In the genomic region with DNA sequence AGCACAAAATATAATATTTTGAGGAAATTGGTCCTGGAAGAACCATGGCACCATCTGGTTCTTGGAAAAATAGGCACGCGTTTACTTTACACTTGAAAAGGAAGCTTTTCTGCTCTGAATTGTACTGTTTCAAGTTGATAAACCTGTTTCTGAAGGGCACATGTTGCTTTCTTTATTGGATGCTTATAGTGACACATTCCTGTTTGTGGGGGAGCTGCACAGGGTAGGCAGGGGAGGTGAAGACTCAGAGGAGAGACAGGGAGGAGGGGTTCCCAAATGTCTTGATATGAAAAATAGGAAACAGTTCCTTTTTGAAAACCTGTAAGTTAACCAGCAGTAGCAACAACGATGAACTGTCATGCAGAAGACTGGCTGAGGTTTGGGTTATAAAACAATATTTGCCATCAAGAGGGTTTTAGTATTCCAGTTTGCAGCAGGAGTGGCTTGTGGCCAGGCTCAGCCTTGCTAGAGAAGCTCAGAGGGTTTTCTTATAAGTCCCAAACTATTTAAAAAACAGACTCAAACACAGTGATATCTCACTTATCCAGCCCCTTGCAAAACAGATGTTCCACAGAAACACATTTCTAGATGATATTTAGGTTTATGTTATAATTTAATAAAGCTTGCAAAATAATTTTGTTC, we compare ENCODE assay signal across 1 cellular context.
TF ChIP-seq lines count a peak whose summit lies in the region.

No MANE protein-coding gene starts in this region.

TF ChIP-seq in SK-N-SH treated with all-trans-retinoic acid at 6 μM for 48 hours, 23 proteins besides CTCF, POLR2A, EP300 and RAD21 (continued from another document):
- no peak for TF ChIP-seq TSHZ2 (CRISPR knock-in tag; IDR thresholded peaks at IDR 0.05)
- TF ChIP-seq ZNF8 (CRISPR knock-in tag; IDR thresholded peaks at IDR 0.05): no peak
- no peak for TF ChIP-seq ZFP3 (CRISPR knock-in tag; IDR thresholded peaks at IDR 0.05)
- no peak for TF ChIP-seq POU6F1 (CRISPR knock-in tag; IDR thresholded peaks at IDR 0.05; ENCODE audit: borderline replicate concordance, low read depth)
- no peak for TF ChIP-seq BACH2 (CRISPR knock-in tag; IDR thresholded peaks at IDR 0.05; ENCODE audit: borderline replicate concordance)
- TF ChIP-seq, protein P1, sequence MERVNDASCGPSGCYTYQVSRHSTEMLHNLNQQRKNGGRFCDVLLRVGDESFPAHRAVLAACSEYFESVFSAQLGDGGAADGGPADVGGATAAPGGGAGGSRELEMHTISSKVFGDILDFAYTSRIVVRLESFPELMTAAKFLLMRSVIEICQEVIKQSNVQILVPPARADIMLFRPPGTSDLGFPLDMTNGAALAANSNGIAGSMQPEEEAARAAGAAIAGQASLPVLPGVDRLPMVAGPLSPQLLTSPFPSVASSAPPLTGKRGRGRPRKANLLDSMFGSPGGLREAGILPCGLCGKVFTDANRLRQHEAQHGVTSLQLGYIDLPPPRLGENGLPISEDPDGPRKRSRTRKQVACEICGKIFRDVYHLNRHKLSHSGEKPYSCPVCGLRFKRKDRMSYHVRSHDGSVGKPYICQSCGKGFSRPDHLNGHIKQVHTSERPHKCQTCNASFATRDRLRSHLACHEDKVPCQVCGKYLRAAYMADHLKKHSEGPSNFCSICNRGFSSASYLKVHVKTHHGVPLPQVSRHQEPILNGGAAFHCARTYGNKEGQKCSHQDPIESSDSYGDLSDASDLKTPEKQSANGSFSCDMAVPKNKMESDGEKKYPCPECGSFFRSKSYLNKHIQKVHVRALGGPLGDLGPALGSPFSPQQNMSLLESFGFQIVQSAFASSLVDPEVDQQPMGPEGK (CRISPR knock-in tag; IDR thresholded peaks at IDR 0.05; ENCODE audit: borderline replicate concordance): no peak
- TF ChIP-seq PPARA (CRISPR knock-in tag; IDR thresholded peaks at IDR 0.05; ENCODE audit: borderline replicate concordance): no peak
- TF ChIP-seq SNAI2 (CRISPR knock-in tag; IDR thresholded peaks at IDR 0.05): no peak
- no peak for TF ChIP-seq OSR1 (CRISPR knock-in tag; IDR thresholded peaks at IDR 0.05)
- TF ChIP-seq CSRNP3 (CRISPR knock-in tag; IDR thresholded peaks at IDR 0.05): no peak
- TF ChIP-seq ARNTL (CRISPR knock-in tag; IDR thresholded peaks at IDR 0.05; ENCODE audit: borderline replicate concordance, low read depth): no peak
- TF ChIP-seq CSDC2 (CRISPR knock-in tag; IDR thresholded peaks at IDR 0.05): no peak
- TF ChIP-seq ZC3H10 (CRISPR knock-in tag; IDR thresholded peaks at IDR 0.05): no peak
- no peak for TF ChIP-seq TCF4 (CRISPR knock-in tag; IDR thresholded peaks at IDR 0.05; ENCODE audit: borderline replicate concordance)
- TF ChIP-seq ZNF565 (CRISPR knock-in tag; conservative IDR thresholded peaks at IDR 0.05; ENCODE audit: low read depth): no peak
- no peak for TF ChIP-seq TOX (CRISPR knock-in tag; IDR thresholded peaks at IDR 0.05; ENCODE audit: borderline replicate concordance)
- TF ChIP-seq RARB (CRISPR knock-in tag; IDR thresholded peaks at IDR 0.05): no peak
- TF ChIP-seq, protein P2, sequence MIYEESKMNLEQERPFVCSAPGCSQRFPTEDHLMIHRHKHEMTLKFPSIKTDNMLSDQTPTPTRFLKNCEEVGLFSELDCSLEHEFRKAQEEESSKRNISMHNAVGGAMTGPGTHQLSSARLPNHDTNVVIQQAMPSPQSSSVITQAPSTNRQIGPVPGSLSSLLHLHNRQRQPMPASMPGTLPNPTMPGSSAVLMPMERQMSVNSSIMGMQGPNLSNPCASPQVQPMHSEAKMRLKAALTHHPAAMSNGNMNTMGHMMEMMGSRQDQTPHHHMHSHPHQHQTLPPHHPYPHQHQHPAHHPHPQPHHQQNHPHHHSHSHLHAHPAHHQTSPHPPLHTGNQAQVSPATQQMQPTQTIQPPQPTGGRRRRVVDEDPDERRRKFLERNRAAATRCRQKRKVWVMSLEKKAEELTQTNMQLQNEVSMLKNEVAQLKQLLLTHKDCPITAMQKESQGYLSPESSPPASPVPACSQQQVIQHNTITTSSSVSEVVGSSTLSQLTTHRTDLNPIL (CRISPR knock-in tag; IDR thresholded peaks at IDR 0.05; ENCODE audit: low read depth): no peak
